ENCODE assay signal across 16 cellular contexts in the genomic region with DNA sequence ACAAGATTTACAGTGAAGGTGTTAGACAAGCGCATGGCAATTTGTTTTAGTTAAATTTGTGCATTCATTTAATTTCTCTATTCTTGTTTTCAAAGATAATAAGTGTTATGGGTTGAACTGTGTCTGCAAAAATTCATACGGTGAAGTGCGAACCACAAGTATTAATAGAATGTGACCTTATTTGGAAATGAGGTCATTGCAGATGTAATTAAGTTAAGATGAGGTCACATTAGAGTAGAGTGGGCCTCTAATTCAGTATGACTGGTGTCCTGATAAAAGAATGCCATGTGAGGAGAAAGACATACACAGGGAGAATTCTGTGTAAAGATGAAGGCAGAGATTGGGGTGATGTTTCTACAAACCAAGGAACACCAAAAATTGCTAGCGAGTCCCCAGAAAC.
DNase-seq lines count a peak whose midpoint lies in the region; ATAC-seq and TF ChIP-seq lines count a peak whose summit lies in the region.
"Had no signal": no experiment of that assay in that cellular context is flagged by ENCODE, and none has a peak within 500 bp of the region (broad histone marks: within the 10 kb centered on the region; RNA-seq: fewer than 3 reads in every experiment).

No MANE protein-coding gene starts in this region.

- intact Hi-C loops in left colon (cut with DNase I, micrococcal nuclease) = no loop called here

- DNase-seq in SK-N-SH (no peak), SW480 (ENCODE audit: low spot score) (peak; percentile 13), fibroblast of lung (ENCODE audit: low read depth in 2 of 2) (peak; percentile 7 to 10), left colon (no peak)
- DNase-seq: CD4-positive, alpha-beta memory T cell; DMS153; DMS79; GDM1; H9; KG1 had no signal

- H3K9me2 ChIP-seq in SK-N-SH = no peaks in the 10 kb centered on the region

- H3K9ac ChIP-seq in SK-N-SH (no peak overlapping the region), fibroblast of lung (ENCODE audit: insufficient read depth, low read length) (no peak overlapping the region)
- H3K9ac ChIP-seq: BLaER1 had no signal

- no peaks in the 10 kb centered on the region for H4K20me1 ChIP-seq in SK-N-SH (ENCODE audit: insufficient read depth)
- no peaks in the 10 kb centered on the region for H4K20me1 ChIP-seq in fibroblast of lung (ENCODE audit: control insufficient read depth, extremely low read depth, insufficient read depth, low read length)
- H4K20me1 ChIP-seq: BLaER1 had no signal

- TF ChIP-seq CTCF in SK-N-SH (IDR thresholded peaks at IDR 0.05) = no peak
- no peak for TF ChIP-seq CTCF in fibroblast of lung (conservative IDR thresholded peaks at IDR 0.05 in 1 of 2, IDR thresholded peaks at IDR 0.05 in 1 of 2; ENCODE audit: low read depth in 1 of 2, low read length in 2 of 2)

- POLR2A ChIA-PET in SK-N-SH (lab: Yijun Ruan, JAX) = no interaction called here

- peaks cover 0 to 4% of the 10 kb centered on the region in 2 experiments; a peak in 1 of 4 replicates for H3K4me1 ChIP-seq in SK-N-SH (ENCODE audit: control insufficient read depth in 1 of 2, insufficient read depth in 2 of 2, low read depth in 1 of 2, low read length in 1 of 2)
- H3K4me1 ChIP-seq in fibroblast of lung (ENCODE audit: control insufficient read depth, extremely low read depth, insufficient read depth, low read length) = no peaks in the 10 kb centered on the region
- H3K4me1 ChIP-seq: A549, BLaER1 had no signal

- no peak for TF ChIP-seq EP300 in SK-N-SH (IDR thresholded peaks at IDR 0.05; ENCODE audit: borderline replicate concordance in 1 of 2, low read depth in 1 of 2, low read length in 1 of 2)

- H3K9me3 ChIP-seq in SK-N-SH (no peaks in the 10 kb centered on the region), fibroblast of lung (ENCODE audit: control insufficient read depth, insufficient read depth, low read depth, low read length) (no peaks in the 10 kb centered on the region)
- H3K9me3 ChIP-seq: A549, BLaER1 had no signal

- H3K79me2 ChIP-seq in SK-N-SH (ENCODE audit: insufficient read depth) = no peaks in the 10 kb centered on the region
- H3K79me2 ChIP-seq in fibroblast of lung (ENCODE audit: control insufficient read depth, insufficient read depth, low read length) = no peaks in the 10 kb centered on the region

- 69% methylated on average over 4 of the region's 4 CpGs for WGBS in SK-N-SH (ENCODE audit: low lambda C conversion rate)

- ATAC-seq in SK-N-SH treated with all-trans-retinoic acid at 6 μM for 48 hours (no peak), GM19328 (IDR thresholded peaks at IDR 0.05; ENCODE audit: unreplicated experiment) (no peak), HG02571 (IDR thresholded peaks at IDR 0.05; ENCODE audit: unreplicated experiment) (no peak), left colon (no peak)
- ATAC-seq: A549 had no signal

- H3K4me3 ChIP-seq in SK-N-SH (ENCODE audit: low read depth in 2 of 2, low read length in 1 of 2) (no peak overlapping the region), fibroblast of lung (replicated peaks in 1 of 4; ENCODE audit: control extremely low read depth in 1 of 4, insufficient read depth in 1 of 4, low read depth in 3 of 4, low read length in 4 of 4) (no peak overlapping the region)
- H3K4me3 ChIP-seq: A549, BLaER1 had no signal

- CTCF ChIA-PET in SK-N-SH (lab: Yijun Ruan, JAX) = no interaction called here

- H3F3A ChIP-seq in SK-N-SH (replicated peaks; ENCODE audit: insufficient read depth) = no peaks in the 10 kb centered on the region

- H2AFZ ChIP-seq in SK-N-SH (ENCODE audit: low read depth) (no peak overlapping the region; the same call in 1 of the 2 replicates), fibroblast of lung (ENCODE audit: low read length) (no peak overlapping the region)

- no peaks in the 10 kb centered on the region for H3K36me3 ChIP-seq in SK-N-SH (replicated peaks in 1 of 2; ENCODE audit: control insufficient read depth in 1 of 2, insufficient read depth in 2 of 2, low read length in 1 of 2)
- H3K36me3 ChIP-seq in fibroblast of lung (ENCODE audit: control insufficient read depth, insufficient read depth, low read length) = no peaks in the 10 kb centered on the region
- H3K36me3 ChIP-seq: BLaER1 had no signal

- H3K4me2 ChIP-seq in SK-N-SH (no peak overlapping the region), fibroblast of lung (ENCODE audit: extremely low read depth, insufficient read depth, low read length) (no peak overlapping the region)
- H3K4me2 ChIP-seq: A549, BLaER1 had no signal

- no peak for TF ChIP-seq RAD21 in SK-N-SH (IDR thresholded peaks at IDR 0.05; ENCODE audit: low read length)

- H3K27ac ChIP-seq in SK-N-SH (ENCODE audit: low read depth in 2 of 2, low read length in 1 of 2) = no peak overlapping the region
- no peak overlapping the region for H3K27ac ChIP-seq in fibroblast of lung (ENCODE audit: insufficient read depth, low read length)
- H3K27ac ChIP-seq: 22Rv1, A549, BLaER1 had no signal

- H3K27me3 ChIP-seq in SK-N-SH (ENCODE audit: insufficient read depth) (no peaks in the 10 kb centered on the region), fibroblast of lung (ENCODE audit: control insufficient read depth, insufficient read depth, low read length) (no peaks in the 10 kb centered on the region)
- H3K27me3 ChIP-seq: BLaER1 had no signal

TF ChIP-seq in SK-N-SH treated with all-trans-retinoic acid at 6 μM for 48 hours, 23 proteins besides CTCF, POLR2A, EP300 and RAD21:
- TF ChIP-seq ISL1 (CRISPR knock-in tag; IDR thresholded peaks at IDR 0.05) = peak; percentile 74
- TF ChIP-seq BACH2 (CRISPR knock-in tag; IDR thresholded peaks at IDR 0.05; ENCODE audit: borderline replicate concordance) = no peak
- peak; percentile 30; the same call in 1 of the 2 replicates for TF ChIP-seq TCF4 (CRISPR knock-in tag; IDR thresholded peaks at IDR 0.05; ENCODE audit: borderline replicate concordance)
- TF ChIP-seq SNAI2 (CRISPR knock-in tag; IDR thresholded peaks at IDR 0.05) = 0 out of 2 replicates have a peak, but pooled peaks have one; percentile 26
- TF ChIP-seq ZFP30 (CRISPR knock-in tag; IDR thresholded peaks at IDR 0.05) = no peak
- TF ChIP-seq TOX (CRISPR knock-in tag; IDR thresholded peaks at IDR 0.05; ENCODE audit: borderline replicate concordance) = no peak
- TF ChIP-seq ESRRG (CRISPR knock-in tag; IDR thresholded peaks at IDR 0.05) = 0 out of 2 replicates have a peak, but pooled peaks have one; percentile 40
- no peak for TF ChIP-seq OSR1 (CRISPR knock-in tag; IDR thresholded peaks at IDR 0.05)
- TF ChIP-seq, protein P1, sequence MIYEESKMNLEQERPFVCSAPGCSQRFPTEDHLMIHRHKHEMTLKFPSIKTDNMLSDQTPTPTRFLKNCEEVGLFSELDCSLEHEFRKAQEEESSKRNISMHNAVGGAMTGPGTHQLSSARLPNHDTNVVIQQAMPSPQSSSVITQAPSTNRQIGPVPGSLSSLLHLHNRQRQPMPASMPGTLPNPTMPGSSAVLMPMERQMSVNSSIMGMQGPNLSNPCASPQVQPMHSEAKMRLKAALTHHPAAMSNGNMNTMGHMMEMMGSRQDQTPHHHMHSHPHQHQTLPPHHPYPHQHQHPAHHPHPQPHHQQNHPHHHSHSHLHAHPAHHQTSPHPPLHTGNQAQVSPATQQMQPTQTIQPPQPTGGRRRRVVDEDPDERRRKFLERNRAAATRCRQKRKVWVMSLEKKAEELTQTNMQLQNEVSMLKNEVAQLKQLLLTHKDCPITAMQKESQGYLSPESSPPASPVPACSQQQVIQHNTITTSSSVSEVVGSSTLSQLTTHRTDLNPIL (CRISPR knock-in tag; IDR thresholded peaks at IDR 0.05; ENCODE audit: low read depth) = peak; percentile 96

TF ChIP-seq in SK-N-SH, 30 proteins besides CTCF, POLR2A, EP300 and RAD21 (continues in another document):
- TF ChIP-seq TEAD4 (IDR thresholded peaks at IDR 0.05; ENCODE audit: borderline replicate concordance, insufficient read depth) (no peak), RXRA (IDR thresholded peaks at IDR 0.05; ENCODE audit: borderline replicate concordance, low read depth) (no peak), YY1 (IDR thresholded peaks at IDR 0.05; ENCODE audit: low read depth) (no peak), JUND (IDR thresholded peaks at IDR 0.05) (no peak)
- TF ChIP-seq, protein P2, sequence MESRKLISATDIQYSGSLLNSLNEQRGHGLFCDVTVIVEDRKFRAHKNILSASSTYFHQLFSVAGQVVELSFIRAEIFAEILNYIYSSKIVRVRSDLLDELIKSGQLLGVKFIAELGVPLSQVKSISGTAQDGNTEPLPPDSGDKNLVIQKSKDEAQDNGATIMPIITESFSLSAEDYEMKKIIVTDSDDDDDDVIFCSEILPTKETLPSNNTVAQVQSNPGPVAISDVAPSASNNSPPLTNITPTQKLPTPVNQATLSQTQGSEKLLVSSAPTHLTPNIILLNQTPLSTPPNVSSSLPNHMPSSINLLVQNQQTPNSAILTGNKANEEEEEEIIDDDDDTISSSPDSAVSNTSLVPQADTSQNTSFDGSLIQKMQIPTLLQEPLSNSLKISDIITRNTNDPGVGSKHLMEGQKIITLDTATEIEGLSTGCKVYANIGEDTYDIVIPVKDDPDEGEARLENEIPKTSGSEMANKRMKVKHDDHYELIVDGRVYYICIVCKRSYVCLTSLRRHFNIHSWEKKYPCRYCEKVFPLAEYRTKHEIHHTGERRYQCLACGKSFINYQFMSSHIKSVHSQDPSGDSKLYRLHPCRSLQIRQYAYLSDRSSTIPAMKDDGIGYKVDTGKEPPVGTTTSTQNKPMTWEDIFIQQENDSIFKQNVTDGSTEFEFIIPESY (IDR thresholded peaks at IDR 0.05; ENCODE audit: borderline replicate concordance, low read depth) = no peak
- TF ChIP-seq, protein P3, sequence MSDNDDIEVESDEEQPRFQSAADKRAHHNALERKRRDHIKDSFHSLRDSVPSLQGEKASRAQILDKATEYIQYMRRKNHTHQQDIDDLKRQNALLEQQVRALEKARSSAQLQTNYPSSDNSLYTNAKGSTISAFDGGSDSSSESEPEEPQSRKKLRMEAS (IDR thresholded peaks at IDR 0.05; ENCODE audit: low read depth) = no peak
- TF ChIP-seq, protein P4, sequence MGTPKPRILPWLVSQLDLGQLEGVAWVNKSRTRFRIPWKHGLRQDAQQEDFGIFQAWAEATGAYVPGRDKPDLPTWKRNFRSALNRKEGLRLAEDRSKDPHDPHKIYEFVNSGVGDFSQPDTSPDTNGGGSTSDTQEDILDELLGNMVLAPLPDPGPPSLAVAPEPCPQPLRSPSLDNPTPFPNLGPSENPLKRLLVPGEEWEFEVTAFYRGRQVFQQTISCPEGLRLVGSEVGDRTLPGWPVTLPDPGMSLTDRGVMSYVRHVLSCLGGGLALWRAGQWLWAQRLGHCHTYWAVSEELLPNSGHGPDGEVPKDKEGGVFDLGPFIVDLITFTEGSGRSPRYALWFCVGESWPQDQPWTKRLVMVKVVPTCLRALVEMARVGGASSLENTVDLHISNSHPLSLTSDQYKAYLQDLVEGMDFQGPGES (IDR thresholded peaks at IDR 0.05; ENCODE audit: low read depth, low read length) = no peak

Comparison
In these comparisons a context has a peak if more than half of its experiments do, and no peak if none do; other contexts are left out.
1. DNase-seq: peak in SW480 (single experiment) and fibroblast of lung (2 of 2); none in SK-N-SH (single experiment) and left colon (0 of 2).